Comparison of ENCODE assay signal across 17 cellular contexts in genomic region chr11:126583101-126583500, GRCh38.
DNase-seq lines count a peak whose midpoint lies in the region; ATAC-seq, FAIRE-seq and TF ChIP-seq lines count a peak whose summit lies in the region.
"Had no signal": no experiment of that assay in that cellular context is flagged by ENCODE, and none has a peak within 500 bp of the region (broad histone marks: within the 10 kb centered on the region; RNA-seq: fewer than 3 reads in every experiment).

No MANE protein-coding gene starts in this region.

- H3K4ac ChIP-seq in H1 (replicated peaks; ENCODE audit: insufficient read length, low read depth, low read length), result no peak overlapping the region

- TF ChIP-seq POLR2A in H1 (IDR thresholded peaks at IDR 0.05; ENCODE audit: control extremely low read depth in 1 of 2, low read depth in 2 of 2, low read length in 2 of 2), result no peak

- H4K20me1 ChIP-seq in H1 (replicated peaks in 1 of 2; ENCODE audit: control insufficient read depth in 1 of 2, insufficient read depth in 2 of 2, low read length in 2 of 2) (no peaks in the 10 kb centered on the region), neural progenitor cell (ENCODE audit: low read depth) (no peaks in the 10 kb centered on the region)
- H4K20me1 ChIP-seq: BLaER1 treated with 17β-estradiol and CSF1 and Interleukin-3, amounts not matched to agents 10 nM and 100 nM had no signal

- no peak overlapping the region for H3K56ac ChIP-seq in H1 (replicated peaks; ENCODE audit: insufficient read length, low read depth, low read length)

- H3K4me1 ChIP-seq in H1 (replicated peaks in 1 of 4; ENCODE audit: control insufficient read depth in 3 of 4, insufficient read depth in 4 of 4, low read length in 3 of 4) (peaks cover 10 to 28% (median 14%) of the 10 kb centered on the region in 4 experiments), neural progenitor cell (peaks cover 20% of the 10 kb centered on the region)

- CTCF ChIA-PET in H1 (lab: Charles Lee; ENCODE audit: partially characterized antibody), result interaction anchor here (0.8 to 5.8 kb wide), 11 partner anchors 8 to 267 kb away, joined by 3 to 50 read pairs (median 5); no protein-coding TSS in a partner anchor

- no peaks in the 10 kb centered on the region for H3K23me2 ChIP-seq in H1 (ENCODE audit: low read depth, low read length)

- H2AFZ ChIP-seq in H1 (ENCODE audit: low read length) (no peak overlapping the region), neural progenitor cell (replicated peaks) (no peak overlapping the region)

- H2BK20ac ChIP-seq in H1 (ENCODE audit: low read length), result no peak overlapping the region

- H4K5ac ChIP-seq in H1 (ENCODE audit: insufficient read length, low read depth, low read length), result no peak overlapping the region

- no peak overlapping the region for H3K9ac ChIP-seq in H1 (replicated peaks in 1 of 4; ENCODE audit: extremely low read depth in 1 of 4, low read depth in 3 of 4, low read length in 3 of 4)
- no peak overlapping the region for H3K9ac ChIP-seq in neural progenitor cell
- H3K9ac ChIP-seq: BLaER1 treated with 17β-estradiol and CSF1 and Interleukin-3, amounts not matched to agents 10 nM and 100 nM had no signal

- H3K4me3 ChIP-seq in H1 (ENCODE audit: extremely low read depth in 1 of 4, insufficient read depth in 2 of 4, low read depth in 3 of 4, low read length in 4 of 4) (no peak overlapping the region), neural progenitor cell (no peak overlapping the region)
- H3K4me3 ChIP-seq: BLaER1 treated with 17β-estradiol and CSF1 and Interleukin-3, amounts not matched to agents 10 nM and 100 nM had no signal

- no peak for TF ChIP-seq CTCF in H1 (IDR thresholded peaks at IDR 0.05; ENCODE audit: control extremely low read depth in 1 of 3, insufficient read depth in 1 of 3, low read depth in 1 of 3, low read length in 3 of 3)
- no peak for TF ChIP-seq CTCF in neural progenitor cell (IDR thresholded peaks at IDR 0.05)

- no peak for FAIRE-seq in H1 (lab: Jason Lieb, UNC)
- FAIRE-seq: GM12892, GM18507 had no signal

- H3K27ac ChIP-seq in H1 (ENCODE audit: low read depth, low read length) (no peak overlapping the region), neural progenitor cell (no peak overlapping the region)
- H3K27ac ChIP-seq: BLaER1 treated with 17β-estradiol and CSF1 and Interleukin-3, amounts not matched to agents 10 nM and 100 nM had no signal

- H2BK15ac ChIP-seq in H1 (ENCODE audit: low read length), result 0 out of 2 replicates have a peak overlapping the region, but pooled peaks have one; percentile 16

- no peak for TF ChIP-seq EP300 in H1 (IDR thresholded peaks at IDR 0.05; ENCODE audit: borderline replicate concordance in 1 of 2, low read depth in 2 of 2, low read length in 2 of 2)

- ATAC-seq in Right ventricle myocardium inferior (no peak), HG03460 (IDR thresholded peaks at IDR 0.05; ENCODE audit: unreplicated experiment) (no peak)
- ATAC-seq: CD8-positive, alpha-beta T cell had no signal

- H3K4me2 ChIP-seq in H1 (ENCODE audit: insufficient read depth in 1 of 2, low read depth in 2 of 2, low read length in 2 of 2) (no peak overlapping the region), neural progenitor cell (no peak overlapping the region)

- no peaks in the 10 kb centered on the region for H3K9me3 ChIP-seq in H1 (ENCODE audit: insufficient read depth in 2 of 2, low read depth in 1 of 2, low read length in 1 of 2)
- H3K9me3 ChIP-seq in neural progenitor cell (ENCODE audit: low read depth), result no peaks in the 10 kb centered on the region
- H3K9me3 ChIP-seq: BLaER1 treated with 17β-estradiol and CSF1 and Interleukin-3, amounts not matched to agents 10 nM and 100 nM had no signal

- peak overlapping the region; percentile 18; the same call in 1 of the 2 replicates for H2BK12ac ChIP-seq in H1 (ENCODE audit: low read depth, low read length)

- H3K36me3 ChIP-seq in H1 (ENCODE audit: control insufficient read depth in 2 of 4, insufficient read depth in 4 of 4, low read length in 3 of 4), result no peaks in the 10 kb centered on the region
- H3K36me3 ChIP-seq in neural progenitor cell, result no peaks in the 10 kb centered on the region
- H3K36me3 ChIP-seq: BLaER1 treated with 17β-estradiol and CSF1 and Interleukin-3, amounts not matched to agents 10 nM and 100 nM had no signal

- intact Hi-C loops in Right ventricle myocardium inferior (cut with DNase I), result no loop called here

- no peak overlapping the region for H3K14ac ChIP-seq in H1 (ENCODE audit: insufficient read length)

- H4K8ac ChIP-seq in H1 (ENCODE audit: extremely low read depth, insufficient read depth, low read length), result no peak overlapping the region

- peaks cover 21% of the 10 kb centered on the region for H3K4me1 Mint-ChIP-seq in neural progenitor cell
- H3K4me1 Mint-ChIP-seq: B cell had no signal

- no peak overlapping the region for H2AK5ac ChIP-seq in H1 (ENCODE audit: low read depth, low read length)

- peaks cover 2% of the 10 kb centered on the region for H3K27me3 Mint-ChIP-seq in neural progenitor cell (ENCODE audit: insufficient read depth, low read depth)

- peak overlapping the region; percentile 48 for H3K27ac Mint-ChIP-seq in neural progenitor cell
- H3K27ac Mint-ChIP-seq: B cell; CD8-positive, alpha-beta T cell had no signal

- H3K4me3 Mint-ChIP-seq in neural progenitor cell, result no peak overlapping the region
- H3K4me3 Mint-ChIP-seq: B cell; CD8-positive, alpha-beta T cell; H9 had no signal

- no peaks in the 10 kb centered on the region for H3K9me3 Mint-ChIP-seq in neural progenitor cell
- H3K9me3 Mint-ChIP-seq: CD8-positive, alpha-beta T cell; H9 had no signal

- 88% methylated on average over 3 of the region's 3 CpGs; no CpG with 5 or more reads in 1 of the 2 experiments for WGBS in H1 (ENCODE audit: extremely low coverage in 1 of 2, insufficient coverage in 1 of 2, insufficient read length in 1 of 2, insufficient replicate concordance in 2 of 2, low coverage in 1 of 2, low lambda C conversion rate in 2 of 2, missing lambda C conversion rate in 1 of 2), 2 experiments

- H2BK5ac ChIP-seq in H1 (ENCODE audit: low read depth, low read length), result no peak overlapping the region

- TF ChIP-seq RAD21 in H1 (IDR thresholded peaks at IDR 0.05 in 1 of 2, conservative IDR thresholded peaks at IDR 0.05 in 1 of 2; ENCODE audit: low read depth in 2 of 2, low read length in 2 of 2), result no peak

- H3K23ac ChIP-seq in H1 (ENCODE audit: insufficient read length), result no peak overlapping the region

- POLR2A ChIA-PET in H1 (lab: Charles Lee; ENCODE audit: partially characterized antibody), result no interaction called here

- H3K18ac ChIP-seq in H1 (ENCODE audit: extremely low read depth, low read length), result no peak overlapping the region

- no peak overlapping the region for H2BK120ac ChIP-seq in H1 (replicated peaks; ENCODE audit: low read depth, low read length)

- H3K36me3 Mint-ChIP-seq in neural progenitor cell, result no peaks in the 10 kb centered on the region
- H3K36me3 Mint-ChIP-seq: CD8-positive, alpha-beta T cell had no signal

- H3K27me3 ChIP-seq in H1 (replicated peaks in 1 of 4; ENCODE audit: control insufficient read depth in 3 of 4, extremely low read depth in 1 of 4, insufficient read depth in 3 of 4, low read length in 3 of 4) (no peaks in the 10 kb centered on the region), neural progenitor cell (no peaks in the 10 kb centered on the region)
- H3K27me3 ChIP-seq: BLaER1 treated with 17β-estradiol and CSF1 and Interleukin-3, amounts not matched to agents 10 nM and 100 nM had no signal

- peak; percentile 54 for DNase-seq in NCI-H446 treated with DMSO at 0.1 percent for 48 hours (lab: John Stamatoyannopoulos, UW)
- DNase-seq in astrocyte of the hippocampus (ENCODE audit: low read depth, low spot score), result peak; percentile 37
- DNase-seq in H1 (ENCODE audit: low read depth in 1 of 2, low spot score in 2 of 2), result no peak
- no peak for DNase-seq in neural progenitor cell (ENCODE audit: low spot score)
- DNase-seq in Right ventricle myocardium inferior (ENCODE audit: missing footprints), result no peak
- DNase-seq in T-helper 2 cell, result no peak
- DNase-seq in OCI-M1 (lab: John Stamatoyannopoulos, UW), result no peak
- DNase-seq: Calu3; CD8-positive, alpha-beta T cell; GDM1; GOT3; H9 had no signal

- no peaks in the 10 kb centered on the region for H3K79me1 ChIP-seq in H1 (ENCODE audit: low read depth, low read length)

- no peak overlapping the region for H4K91ac ChIP-seq in H1 (replicated peaks; ENCODE audit: insufficient read length, low read length)

- peaks cover 16% of the 10 kb centered on the region for H3F3A ChIP-seq in neural progenitor cell (ENCODE audit: low read depth)

- H3K79me2 ChIP-seq in H1 (ENCODE audit: control insufficient read depth in 1 of 2, insufficient read depth in 2 of 2, low read length in 2 of 2) (no peaks in the 10 kb centered on the region), neural progenitor cell (ENCODE audit: low read depth) (no peaks in the 10 kb centered on the region)

TF ChIP-seq in H1, 55 proteins besides CTCF, POLR2A, EP300 and RAD21:
- TF ChIP-seq ZNF274 (IDR thresholded peaks at IDR 0.05; ENCODE audit: borderline replicate concordance, extremely low read depth, low read length) (no peak), SP1 (IDR thresholded peaks at IDR 0.05; ENCODE audit: low read depth, low read length) (no peak), ATF3 (IDR thresholded peaks at IDR 0.05; ENCODE audit: insufficient read depth, low read depth, low read length) (no peak), HDAC6 (IDR thresholded peaks at IDR 0.05; ENCODE audit: low read depth, low read length) (no peak), TAF7 (optimal IDR thresholded peaks at IDR 0.05; ENCODE audit: borderline replicate concordance, low read depth, low read length) (no peak), FOSL1 (IDR thresholded peaks at IDR 0.05; ENCODE audit: insufficient read depth, low read depth, low read length) (no peak), EZH2 (IDR thresholded peaks at IDR 0.05; ENCODE audit: low read depth, low read length, severe bottlenecking) (no peak), CHD2 (IDR thresholded peaks at IDR 0.05; ENCODE audit: low read length) (no peak), MAX (IDR thresholded peaks at IDR 0.05) (no peak), CEBPB (IDR thresholded peaks at IDR 0.05; ENCODE audit: low read depth, low read length) (no peak), GABPA (IDR thresholded peaks at IDR 0.05; ENCODE audit: borderline replicate concordance, insufficient read depth, low read length) (no peak)

Comparison
In these comparisons a context has a peak if more than half of its experiments do, and no peak if none do; other contexts are left out.
1. DNase-seq: peak in NCI-H446 treated with DMSO at 0.1 percent for 48 hours (single experiment) and astrocyte of the hippocampus (single experiment); none in H1 (0 of 2), neural progenitor cell (single experiment), Right ventricle myocardium inferior (single experiment), T-helper 2 cell (0 of 5) and OCI-M1 (single experiment).